In genomic region chr3:164962610-164963009, GRCh38 we compare ENCODE assay signal across 35 cellular contexts.
"Had no signal": no experiment of that assay in that cellular context is flagged by ENCODE, and none has a peak within 500 bp of the region (broad histone marks: within the 10 kb centered on the region; RNA-seq: fewer than 3 reads in every experiment).

No MANE protein-coding gene starts in this region.

- H3K4me1 Mint-ChIP-seq: activated B cell treated with CpG ODN at 0.5 μM for 24 hours; activated naive CD4-positive, alpha-beta T cell treated with anti-CD3 and anti-CD28 coated beads, Interleukin-2, amount 50 U/mL, for 24 hours; activated naive CD8-positive, alpha-beta T cell treated with anti-CD3 and anti-CD28 coated beads for 36 hours; activated naive CD8-positive, alpha-beta T cell treated with anti-CD3 and anti-CD28 coated beads, Interleukin-2, amount 50 U/mL, for 24 hours; central memory CD8-positive, alpha-beta T cell; endodermal cell; T-helper 17 cell had no signal

- H3K9me3 Mint-ChIP-seq: activated naive CD8-positive, alpha-beta T cell treated with anti-CD3 and anti-CD28 coated beads, Interleukin-2, amount 50 U/mL, for 24 hours; activated T-helper 1 cell treated with anti-CD3 and anti-CD28 coated beads, Interleukin-12 subunit alpha, Interleukin-12 subunit beta, Interleukin-2, Interleukin-4 antibody, amounts not matched to agents 30 ng/mL and 10 ng/mL and 1 ng/mL, durations not matched to agents 14 hours and 24 hours and 36 hours; dendritic cell treated with granulocyte-macrophage colony-stimulating factor and Interleukin-4, amounts not matched to agents 40 ng/mL and 50 ng/mL, for 4 days; endodermal cell had no signal

- H3K36me3 ChIP-seq: adrenal gland, esophagus muscularis mucosa, gastroesophageal sphincter, heart right ventricle, WERI-Rb-1 had no signal

- H3K27me3 Mint-ChIP-seq: activated B cell treated with CpG ODN at 0.5 μM for 24 hours; activated CD8-positive, alpha-beta T cell treated with anti-CD3 and anti-CD28 coated beads for 36 hours; activated naive CD4-positive, alpha-beta T cell treated with anti-CD3 and anti-CD28 coated beads, Interleukin-2, amount 50 U/mL, for 24 hours; activated naive CD8-positive, alpha-beta T cell treated with anti-CD3 and anti-CD28 coated beads for 36 hours; activated naive CD8-positive, alpha-beta T cell treated with anti-CD3 and anti-CD28 coated beads, Interleukin-2, amount 50 U/mL, for 24 hours; central memory CD8-positive, alpha-beta T cell; dendritic cell treated with granulocyte-macrophage colony-stimulating factor and Interleukin-4, amounts not matched to agents 40 ng/mL and 50 ng/mL, for 4 days; T-helper 17 cell had no signal

- H3K27ac ChIP-seq: adrenal gland, body of pancreas, coronary artery, dorsolateral prefrontal cortex, esophagus muscularis mucosa, gastroesophageal sphincter, heart right ventricle, WERI-Rb-1 had no signal

- H3K4me1 ChIP-seq: adrenal gland, body of pancreas, esophagus muscularis mucosa, gastroesophageal sphincter, heart right ventricle had no signal

- H3K36me3 Mint-ChIP-seq: activated naive CD4-positive, alpha-beta T cell treated with anti-CD3 and anti-CD28 coated beads, Interleukin-2, amount 50 U/mL, for 24 hours; activated naive CD8-positive, alpha-beta T cell treated with anti-CD3 and anti-CD28 coated beads for 36 hours had no signal

- H3K9me3 ChIP-seq: adrenal gland, body of pancreas, esophagus muscularis mucosa, gastroesophageal sphincter had no signal

- H3K4me3 Mint-ChIP-seq: activated B cell treated with CpG ODN at 0.5 μM for 24 hours; activated CD8-positive, alpha-beta T cell treated with anti-CD3 and anti-CD28 coated beads for 36 hours; activated naive CD4-positive, alpha-beta T cell treated with anti-CD3 and anti-CD28 coated beads for 36 hours; activated naive CD4-positive, alpha-beta T cell treated with anti-CD3 and anti-CD28 coated beads, Interleukin-2, amount 50 U/mL, for 24 hours; activated naive CD8-positive, alpha-beta T cell treated with anti-CD3 and anti-CD28 coated beads for 36 hours; activated naive CD8-positive, alpha-beta T cell treated with anti-CD3 and anti-CD28 coated beads, Interleukin-2, amount 50 U/mL, for 24 hours; activated T-helper 1 cell treated with anti-CD3 and anti-CD28 coated beads, Interleukin-12 subunit alpha, Interleukin-12 subunit beta, Interleukin-2, Interleukin-4 antibody, amounts not matched to agents 30 ng/mL and 10 ng/mL and 1 ng/mL, durations not matched to agents 14 hours and 24 hours and 36 hours; central memory CD8-positive, alpha-beta T cell; dendritic cell treated with granulocyte-macrophage colony-stimulating factor and Interleukin-4, amounts not matched to agents 40 ng/mL and 50 ng/mL, for 4 days; endodermal cell; T-helper 17 cell; T-helper 2 cell treated with Interferon-gamma antibody and Interleukin-4, amounts not matched to agents 5 μg/mL and 100 μg/mL, for 36 hours had no signal

- H3K4me3 ChIP-seq: adrenal gland, body of pancreas, coronary artery, dorsolateral prefrontal cortex, esophagus muscularis mucosa, gastroesophageal sphincter, heart right ventricle had no signal

- H3K27ac Mint-ChIP-seq: activated B cell treated with CpG ODN at 0.5 μM for 24 hours; activated CD8-positive, alpha-beta T cell treated with anti-CD3 and anti-CD28 coated beads for 36 hours; activated naive CD4-positive, alpha-beta T cell treated with anti-CD3 and anti-CD28 coated beads for 36 hours; activated naive CD8-positive, alpha-beta T cell treated with anti-CD3 and anti-CD28 coated beads for 36 hours; activated naive CD8-positive, alpha-beta T cell treated with anti-CD3 and anti-CD28 coated beads, Interleukin-2, amount 50 U/mL, for 24 hours; activated T-helper 1 cell treated with anti-CD3 and anti-CD28 coated beads, Interleukin-12 subunit alpha, Interleukin-12 subunit beta, Interleukin-2, Interleukin-4 antibody, amounts not matched to agents 30 ng/mL and 10 ng/mL and 1 ng/mL, durations not matched to agents 14 hours and 24 hours and 36 hours; activated T-helper 2 cell treated with anti-CD3 and anti-CD28 coated beads, Interferon-gamma antibody, Interleukin-2, Interleukin-4, amounts not matched to agents 10 μg/mL and 5 μg/mL and 100 μg/mL, durations not matched to agents 14 hours and 24 hours and 36 hours; dendritic cell treated with granulocyte-macrophage colony-stimulating factor and Interleukin-4, amounts not matched to agents 40 ng/mL and 50 ng/mL, for 4 days; endodermal cell; T-helper 17 cell; T-helper 2 cell treated with Interferon-gamma antibody and Interleukin-4, amounts not matched to agents 5 μg/mL and 100 μg/mL, for 36 hours had no signal

- H3K27me3 ChIP-seq: adrenal gland, body of pancreas, esophagus muscularis mucosa, gastroesophageal sphincter, heart right ventricle had no signal

- DNase-seq: activated B cell treated with CpG ODN at 0.5 μM for 24 hours; activated CD4-positive, alpha-beta T cell treated with anti-CD3 and anti-CD28 coated beads for 48 hours; activated CD4-positive, alpha-beta T cell treated with anti-CD3 and anti-CD28 coated beads, Interleukin-2, amount 50 U/mL, for 1 hour; activated CD4-positive, alpha-beta T cell treated with anti-CD3 and anti-CD28 coated beads, Interleukin-2, amount 50 U/mL, for 48 hours; activated CD8-positive, alpha-beta memory T cell treated with anti-CD3 and anti-CD28 coated beads for 24 hours; activated CD8-positive, alpha-beta T cell treated with anti-CD3 and anti-CD28 coated beads for 36 hours; activated effector memory CD4-positive, alpha-beta T cell treated with anti-CD3 and anti-CD28 coated beads, Interleukin-2, amount 50 U/mL, for 16 hours; activated naive CD4-positive, alpha-beta T cell treated with anti-CD3 and anti-CD28 coated beads for 36 hours; activated naive CD8-positive, alpha-beta T cell treated with anti-CD3 and anti-CD28 coated beads for 36 hours; activated naive CD8-positive, alpha-beta T cell treated with anti-CD3 and anti-CD28 coated beads, Interleukin-2, amount 50 U/mL, for 24 hours; activated T-cell treated with anti-CD3 and anti-CD28 coated beads, Interleukin-2, amount 50 U/mL, for 48 hours; adrenal gland; amygdala; aorta; body of pancreas; dorsolateral prefrontal cortex; effector memory CD4-positive, alpha-beta T cell; endodermal cell; erythroblast; foreskin melanocyte; heart right ventricle; T-helper 1 cell; T-helper 17 cell; T1000; WERI-Rb-1 had no signal

- ATAC-seq: activated CD4-positive, CD25-positive, alpha-beta regulatory T cell treated with anti-CD3 and anti-CD28 coated beads, Interleukin-2, amount 50 U/mL, for 24 hours; activated CD8-positive, alpha-beta T cell treated with anti-CD3 and anti-CD28 coated beads for 36 hours; activated naive CD8-positive, alpha-beta T cell treated with anti-CD3 and anti-CD28 coated beads, Interleukin-2, amount 50 U/mL, for 24 hours; body of pancreas; gastroesophageal sphincter; heart right ventricle; T-helper 17 cell had no signal
